ENCODE assay signal across 1 cellular context in the genomic region with DNA sequence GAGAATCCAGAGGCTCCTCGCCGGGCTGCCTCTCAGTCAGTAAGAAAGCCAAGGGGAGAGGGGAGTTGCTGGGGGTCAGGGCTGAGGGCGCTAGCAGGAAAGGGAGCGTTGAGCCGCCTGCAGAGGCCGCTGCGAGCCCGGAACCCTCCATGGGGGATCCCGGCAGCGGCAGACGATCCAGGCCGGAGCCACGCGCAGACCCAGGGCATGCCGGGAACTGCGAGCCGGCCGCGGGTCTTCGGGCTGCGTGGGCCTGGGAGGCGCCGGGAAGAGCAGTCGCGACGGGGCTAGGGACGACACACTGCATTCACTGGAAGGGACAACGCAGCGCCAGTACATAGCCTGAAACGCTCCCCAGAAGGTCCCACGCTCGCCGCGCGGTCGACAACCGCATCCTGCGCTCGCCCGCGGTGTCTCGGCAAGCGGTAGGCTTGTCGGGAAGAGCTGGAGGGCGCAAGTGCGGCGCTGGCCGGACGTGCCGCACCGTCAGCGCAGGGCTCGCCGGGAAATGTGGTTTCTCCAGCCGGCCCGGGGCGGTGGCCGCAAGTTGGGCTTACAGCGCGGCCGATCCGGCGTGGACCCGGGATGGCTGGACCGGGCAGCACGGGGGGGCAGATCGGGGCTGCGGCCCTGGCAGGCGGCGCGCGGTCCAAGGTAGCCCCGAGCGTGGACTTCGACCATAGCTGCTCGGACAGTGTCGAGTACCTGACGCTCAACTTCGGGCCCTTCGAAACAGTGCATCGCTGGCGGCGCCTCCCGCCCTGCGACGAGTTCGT.
TF ChIP-seq lines count a peak whose summit lies in the region.

Gene LZTR1, plus strand, starts transcription at position 511 of the 776 bp plus-strand sequence. Its CDS starts 75 bp downstream, at position 586.

TF ChIP-seq in HepG2, 621 proteins besides CTCF, POLR2A, EP300 and RAD21 (continued from another document and continues in another):
- TF ChIP-seq ZFP91 (CRISPR knock-in tag; IDR thresholded peaks at IDR 0.05; ENCODE audit: borderline replicate concordance) (peak; percentile 97), EED (CRISPR knock-in tag; IDR thresholded peaks at IDR 0.05) (peak; percentile 88), SPEN (CRISPR knock-in tag; IDR thresholded peaks at IDR 0.05; ENCODE audit: low read depth) (peak; percentile 95), MNT (IDR thresholded peaks at IDR 0.05) (no peak; the same call in 1 of the 2 replicates), HIVEP1 (CRISPR knock-in tag; IDR thresholded peaks at IDR 0.05) (peak; percentile 96), TCF7L2 (IDR thresholded peaks at IDR 0.05; ENCODE audit: low read depth, low read length) (no peak), KDM2A (CRISPR knock-in tag; IDR thresholded peaks at IDR 0.05; ENCODE audit: borderline replicate concordance, low read depth) (peak; percentile 99), ZNF562 (CRISPR knock-in tag; IDR thresholded peaks at IDR 0.05; ENCODE audit: borderline replicate concordance) (no peak), ZNF274 (CRISPR knock-in tag; IDR thresholded peaks at IDR 0.05) (peak; percentile 88), ZBTB21 (CRISPR knock-in tag; IDR thresholded peaks at IDR 0.05) (no peak), ZBTB3 (CRISPR knock-in tag; IDR thresholded peaks at IDR 0.05; ENCODE audit: borderline replicate concordance, low read depth) (peak; percentile 62; the same call in 1 of the 2 replicates), ARNT2 (CRISPR knock-in tag; IDR thresholded peaks at IDR 0.05; ENCODE audit: low read depth) (peak; percentile 93), SNAPC4 (CRISPR knock-in tag; IDR thresholded peaks at IDR 0.05) (peak; percentile 83), KDM3A (CRISPR knock-in tag; IDR thresholded peaks at IDR 0.05; ENCODE audit: low read depth) (peak; percentile 48; the same call in 1 of the 2 replicates), FOXC1 (CRISPR knock-in tag; IDR thresholded peaks at IDR 0.05; ENCODE audit: borderline replicate concordance) (peak; percentile 94), TBX2 (CRISPR knock-in tag; IDR thresholded peaks at IDR 0.05; ENCODE audit: borderline replicate concordance) (peak; percentile 94), GABPA (IDR thresholded peaks at IDR 0.05; ENCODE audit: low read depth, low read length) (peak; percentile 73), GABPA (CRISPR knock-in tag; IDR thresholded peaks at IDR 0.05; ENCODE audit: low read depth) (peak; percentile 87), ATF7 (IDR thresholded peaks at IDR 0.05) (no peak), ATF7 (CRISPR knock-in tag; IDR thresholded peaks at IDR 0.05) (peak; percentile 43; the same call in 1 of the 2 replicates), ZNF317 (CRISPR knock-in tag; IDR thresholded peaks at IDR 0.05) (peak; percentile 92), ZNF580 (CRISPR knock-in tag; IDR thresholded peaks at IDR 0.05; ENCODE audit: borderline replicate concordance, low read depth) (peak; percentile 57; the same call in 1 of the 2 replicates), MTF2 (CRISPR knock-in tag; IDR thresholded peaks at IDR 0.05; ENCODE audit: borderline replicate concordance) (peak; percentile 81), YY1 (IDR thresholded peaks at IDR 0.05; ENCODE audit: insufficient read depth, insufficient replicate concordance, low read depth, low read length) (peak; percentile 49), ZNF343 (CRISPR knock-in tag; IDR thresholded peaks at IDR 0.05) (peak; percentile 89; the same call in 1 of the 2 replicates), PHF21A (CRISPR knock-in tag; IDR thresholded peaks at IDR 0.05) (no peak), ZNF776 (CRISPR knock-in tag; IDR thresholded peaks at IDR 0.05) (peak; percentile 89; the same call in 1 of the 2 replicates), ZNF713 (CRISPR knock-in tag; IDR thresholded peaks at IDR 0.05) (no peak), ZNF10 (CRISPR knock-in tag; IDR thresholded peaks at IDR 0.05; ENCODE audit: borderline replicate concordance, low read depth) (no peak), SIN3A (IDR thresholded peaks at IDR 0.05; ENCODE audit: borderline replicate concordance, low read depth, low read length) (peak; percentile 65; the same call in 1 of the 2 replicates), CC2D1A (CRISPR knock-in tag; IDR thresholded peaks at IDR 0.05) (no peak), SNRNP70 (IDR thresholded peaks at IDR 0.05; ENCODE audit: low read depth, low read length) (no peak), ZNF124 (CRISPR knock-in tag; IDR thresholded peaks at IDR 0.05) (peak; percentile 91; the same call in 1 of the 2 replicates), ZKSCAN1 (IDR thresholded peaks at IDR 0.05; ENCODE audit: low read length) (no peak), AKAP8 (CRISPR knock-in tag; IDR thresholded peaks at IDR 0.05) (peak; percentile 97), REPIN1 (CRISPR knock-in tag; IDR thresholded peaks at IDR 0.05; ENCODE audit: borderline replicate concordance, low read depth) (peak; percentile 98), TFE3 (CRISPR knock-in tag; IDR thresholded peaks at IDR 0.05) (peak; percentile 81), ZNF567 (CRISPR knock-in tag; IDR thresholded peaks at IDR 0.05; ENCODE audit: borderline replicate concordance) (peak; percentile 96), MXD4 (CRISPR knock-in tag; IDR thresholded peaks at IDR 0.05) (peak; percentile 94)
- TF ChIP-seq, protein P1, sequence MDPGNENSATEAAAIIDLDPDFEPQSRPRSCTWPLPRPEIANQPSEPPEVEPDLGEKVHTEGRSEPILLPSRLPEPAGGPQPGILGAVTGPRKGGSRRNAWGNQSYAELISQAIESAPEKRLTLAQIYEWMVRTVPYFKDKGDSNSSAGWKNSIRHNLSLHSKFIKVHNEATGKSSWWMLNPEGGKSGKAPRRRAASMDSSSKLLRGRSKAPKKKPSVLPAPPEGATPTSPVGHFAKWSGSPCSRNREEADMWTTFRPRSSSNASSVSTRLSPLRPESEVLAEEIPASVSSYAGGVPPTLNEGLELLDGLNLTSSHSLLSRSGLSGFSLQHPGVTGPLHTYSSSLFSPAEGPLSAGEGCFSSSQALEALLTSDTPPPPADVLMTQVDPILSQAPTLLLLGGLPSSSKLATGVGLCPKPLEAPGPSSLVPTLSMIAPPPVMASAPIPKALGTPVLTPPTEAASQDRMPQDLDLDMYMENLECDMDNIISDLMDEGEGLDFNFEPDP (CRISPR knock-in tag; conservative IDR thresholded peaks at IDR 0.05) = 0 out of 2 replicates have a peak, but pooled peaks have one; percentile 87
- TF ChIP-seq, protein P2, sequence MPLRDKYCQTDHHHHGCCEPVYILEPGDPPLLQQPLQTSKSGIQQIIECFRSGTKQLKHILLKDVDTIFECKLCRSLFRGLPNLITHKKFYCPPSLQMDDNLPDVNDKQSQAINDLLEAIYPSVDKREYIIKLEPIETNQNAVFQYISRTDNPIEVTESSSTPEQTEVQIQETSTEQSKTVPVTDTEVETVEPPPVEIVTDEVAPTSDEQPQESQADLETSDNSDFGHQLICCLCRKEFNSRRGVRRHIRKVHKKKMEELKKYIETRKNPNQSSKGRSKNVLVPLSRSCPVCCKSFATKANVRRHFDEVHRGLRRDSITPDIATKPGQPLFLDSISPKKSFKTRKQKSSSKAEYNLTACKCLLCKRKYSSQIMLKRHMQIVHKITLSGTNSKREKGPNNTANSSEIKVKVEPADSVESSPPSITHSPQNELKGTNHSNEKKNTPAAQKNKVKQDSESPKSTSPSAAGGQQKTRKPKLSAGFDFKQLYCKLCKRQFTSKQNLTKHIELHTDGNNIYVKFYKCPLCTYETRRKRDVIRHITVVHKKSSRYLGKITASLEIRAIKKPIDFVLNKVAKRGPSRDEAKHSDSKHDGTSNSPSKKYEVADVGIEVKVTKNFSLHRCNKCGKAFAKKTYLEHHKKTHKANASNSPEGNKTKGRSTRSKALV (CRISPR knock-in tag; IDR thresholded peaks at IDR 0.05) = peak; percentile 94
- TF ChIP-seq, protein P3, sequence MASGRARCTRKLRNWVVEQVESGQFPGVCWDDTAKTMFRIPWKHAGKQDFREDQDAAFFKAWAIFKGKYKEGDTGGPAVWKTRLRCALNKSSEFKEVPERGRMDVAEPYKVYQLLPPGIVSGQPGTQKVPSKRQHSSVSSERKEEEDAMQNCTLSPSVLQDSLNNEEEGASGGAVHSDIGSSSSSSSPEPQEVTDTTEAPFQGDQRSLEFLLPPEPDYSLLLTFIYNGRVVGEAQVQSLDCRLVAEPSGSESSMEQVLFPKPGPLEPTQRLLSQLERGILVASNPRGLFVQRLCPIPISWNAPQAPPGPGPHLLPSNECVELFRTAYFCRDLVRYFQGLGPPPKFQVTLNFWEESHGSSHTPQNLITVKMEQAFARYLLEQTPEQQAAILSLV (CRISPR knock-in tag; IDR thresholded peaks at IDR 0.05; ENCODE audit: borderline replicate concordance) = peak; percentile 78; the same call in 1 of the 2 replicates
- TF ChIP-seq, protein P4, sequence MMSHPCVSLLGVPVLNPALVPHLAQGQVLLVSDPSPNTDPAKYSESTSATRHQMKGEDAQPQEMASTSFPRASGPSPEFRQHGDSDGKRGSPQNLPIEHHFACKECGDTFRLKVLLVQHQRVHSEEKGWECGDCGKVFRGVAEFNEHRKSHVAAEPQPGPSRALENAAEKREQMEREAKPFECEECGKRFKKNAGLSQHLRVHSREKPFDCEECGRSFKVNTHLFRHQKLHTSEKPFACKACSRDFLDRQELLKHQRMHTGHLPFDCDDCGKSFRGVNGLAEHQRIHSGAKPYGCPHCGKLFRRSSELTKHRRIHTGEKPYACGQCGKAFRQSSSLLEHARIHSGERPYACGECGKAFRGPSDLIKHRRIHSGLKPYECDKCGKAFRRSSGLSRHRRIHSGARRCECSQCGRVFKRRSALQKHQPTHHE (CRISPR knock-in tag; IDR thresholded peaks at IDR 0.05; ENCODE audit: borderline replicate concordance) = peak; percentile 96
